ENCODE assay signal across 11 cellular contexts in genomic region chr4:145081756-145082155, GRCh38.
"Had no signal": no experiment of that assay in that cellular context is flagged by ENCODE, and none has a peak within 500 bp of the region (broad histone marks: within the 10 kb centered on the region; RNA-seq: fewer than 3 reads in every experiment).

No MANE protein-coding gene starts in this region.

- FAIRE-seq: H1, H54 had no signal

- ATAC-seq: GM23338, HCT116 had no signal

- H3K9me3 Mint-ChIP-seq: HFFc6 had no signal

- H3K4me1 Mint-ChIP-seq: GM23338 had no signal

- H3K4me3 Mint-ChIP-seq: GM23338, H9, HFFc6 had no signal

- H3K9me3 ChIP-seq: HAP-1 had no signal

- H3K4me3 ChIP-seq: GM23248, GM23338, HAP-1 had no signal

- H3K27ac ChIP-seq: GM23248 had no signal

- H3K4me2 ChIP-seq: GM23338 had no signal

- H2AFZ ChIP-seq: GM23248, GM23338 had no signal

- H3K27ac Mint-ChIP-seq: GM23338, H9, HFFc6 had no signal

- H3K9ac ChIP-seq: GM23248 had no signal

- DNase-seq: GOT3, H7, H9, HCEC 1CT, HFFc6 had no signal
